ENCODE assay signal across 8 cellular contexts in the genomic region with DNA sequence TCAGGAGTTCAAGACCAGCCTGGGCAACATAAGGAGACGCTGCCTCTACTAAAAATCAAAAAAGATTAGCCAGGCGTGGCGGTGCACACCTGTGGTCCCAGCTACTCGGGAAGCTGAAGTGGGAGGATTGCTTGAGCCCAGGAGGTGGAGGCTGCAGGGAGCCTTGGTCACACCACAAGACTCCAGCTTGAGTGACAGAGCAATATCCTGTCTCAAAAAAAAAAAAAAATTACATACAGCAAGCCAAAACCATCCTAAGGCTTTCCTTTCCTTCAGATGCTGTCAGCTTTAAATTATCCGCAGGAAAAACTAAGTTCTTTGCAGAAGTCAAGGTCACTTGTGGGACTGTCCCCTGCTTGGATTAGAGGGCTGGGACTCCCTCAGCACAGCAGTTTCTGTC. TPM values are rescaled to one million over a fixed set of nuclear protein-coding genes. Genes with fewer than 3 reads are reported as not detected.
A peak's percentile ranks its signal among the peaks of the same experiment; 100 is the strongest.
DNase-seq lines count a peak whose midpoint lies in the region; ATAC-seq and TF ChIP-seq lines count a peak whose summit lies in the region.

No MANE protein-coding gene starts in this region.

- H3K27ac ChIP-seq in stomach: peak overlapping the region in 4 of 5 donors; percentile 94 to 98 (median 97)
- H3K27ac ChIP-seq in aorta (ENCODE audit: low read depth in 1 of 2, low read length in 2 of 2): no peak overlapping the region

- CTCF ChIA-PET in activated CD8-positive, alpha-beta T cell treated with anti-CD3 and anti-CD28 coated beads, Interleukin-2, amount 10 ng/mL, durations not matched to agents 7 days and 5 days (lab: Charles Lee): interaction anchor here (0.5 to 3.0 kb wide), 12 partner anchors 7 to 329 kb away, joined by 3 to 14 read pairs (median 4); a partner anchor contains a TSS

- TF ChIP-seq EP300 in stomach (IDR thresholded peaks at IDR 0.05): no peak

- POLR2A ChIA-PET in activated CD8-positive, alpha-beta T cell treated with anti-CD3 and anti-CD28 coated beads, Interleukin-2, amount 10 ng/mL, durations not matched to agents 7 days and 5 days (lab: Charles Lee): interaction anchor here (0.6 to 1.4 kb wide), 6 partner anchors 10 to 330 kb away, joined by 3 to 5 read pairs (median 3); a partner anchor contains a TSS

- TF ChIP-seq POLR2A in stomach (IDR thresholded peaks at IDR 0.05): no peak

- H3K27me3 Mint-ChIP-seq in T-helper 1 cell treated with Interleukin-12 subunit alpha and Interleukin-12 subunit beta and Interleukin-4 antibody, amounts not matched to agents 30 μg/mL and 1 μg/mL, for 36 hours (ENCODE audit: low read depth): no peaks in the 10 kb centered on the region
- no peaks in the 10 kb centered on the region for H3K27me3 Mint-ChIP-seq in activated CD8-positive, alpha-beta T cell treated with anti-CD3 and anti-CD28 coated beads, Interleukin-2, amount 10 ng/mL, durations not matched to agents 7 days and 5 days (ENCODE audit: low read depth)

- intact Hi-C loops in stomach (cut with DNase I; ENCODE audit: low total_unique reads): no loop called here
- intact Hi-C loops in aorta (cut with DNase I): no loop called here

- TF ChIP-seq CTCF in stomach (IDR thresholded peaks at IDR 0.05): no peak

- H3K36me3 ChIP-seq in stomach (peaks cover 0 to 36% (median 24%) of the 10 kb centered on the region in 4 donors), aorta (ENCODE audit: control insufficient read depth in 1 of 2, insufficient read depth in 2 of 2, low read length in 1 of 2) (no peaks in the 10 kb centered on the region)

- H3K27me3 ChIP-seq in stomach: no peaks in the 10 kb centered on the region
- no peaks in the 10 kb centered on the region for H3K27me3 ChIP-seq in aorta (ENCODE audit: control insufficient read depth in 1 of 2, insufficient read depth in 2 of 2, low read length in 1 of 2)

- H3K4me3 Mint-ChIP-seq in T-helper 1 cell treated with Interleukin-12 subunit alpha and Interleukin-12 subunit beta and Interleukin-4 antibody, amounts not matched to agents 30 μg/mL and 1 μg/mL, for 36 hours: peak overlapping the region; percentile 96
- peak overlapping the region; percentile 97 for H3K4me3 Mint-ChIP-seq in activated CD8-positive, alpha-beta T cell treated with anti-CD3 and anti-CD28 coated beads, Interleukin-2, amount 10 ng/mL, durations not matched to agents 7 days and 5 days

- H3K4me1 ChIP-seq in stomach: peaks cover 40 to 79% (median 57%) of the 10 kb centered on the region in 4 donors
- H3K4me1 ChIP-seq in aorta (ENCODE audit: control insufficient read depth in 1 of 2, insufficient read depth in 2 of 2, low read length in 2 of 2): peaks cover 0 to 2% of the 10 kb centered on the region in 2 donors

- H3K9me3 ChIP-seq in iPS-18c (ENCODE audit: control insufficient read depth, insufficient read depth, low read length) (no peaks in the 10 kb centered on the region), stomach (no peaks in the 10 kb centered on the region), aorta (ENCODE audit: control insufficient read depth, low read length) (no peaks in the 10 kb centered on the region)

- H3K4me3 ChIP-seq in iPS-18c (ENCODE audit: insufficient read depth, low read depth, low read length) (peak overlapping the region; percentile 78; the same call in 1 of the 2 replicates), stomach (peak overlapping the region; percentile 83 to 91 (median 88)), aorta (ENCODE audit: low read length in 2 of 2) (no peak overlapping the region)

- peaks cover 16% of the 10 kb centered on the region for H3K36me3 Mint-ChIP-seq in T-helper 1 cell treated with Interleukin-12 subunit alpha and Interleukin-12 subunit beta and Interleukin-4 antibody, amounts not matched to agents 30 μg/mL and 1 μg/mL, for 36 hours (ENCODE audit: low read depth)
- peaks cover 47% of the 10 kb centered on the region for H3K36me3 Mint-ChIP-seq in activated CD8-positive, alpha-beta T cell treated with anti-CD3 and anti-CD28 coated beads, Interleukin-2, amount 10 ng/mL, durations not matched to agents 7 days and 5 days (ENCODE audit: low read depth)

- no peak for ATAC-seq in activated CD8-positive, alpha-beta T cell treated with anti-CD3 and anti-CD28 coated beads, Interleukin-2, amount 10 ng/mL, durations not matched to agents 7 days and 5 days
- no peak for ATAC-seq in HG03342 (IDR thresholded peaks at IDR 0.05; ENCODE audit: unreplicated experiment)
- ATAC-seq in aorta (ENCODE audit: low FRiP score): no peak

- H3K9me3 Mint-ChIP-seq in T-helper 1 cell treated with Interleukin-12 subunit alpha and Interleukin-12 subunit beta and Interleukin-4 antibody, amounts not matched to agents 30 μg/mL and 1 μg/mL, for 36 hours: no peaks in the 10 kb centered on the region
- H3K9me3 Mint-ChIP-seq in activated CD8-positive, alpha-beta T cell treated with anti-CD3 and anti-CD28 coated beads, Interleukin-2, amount 10 ng/mL, durations not matched to agents 7 days and 5 days (ENCODE audit: insufficient read depth): no peaks in the 10 kb centered on the region

- H3K4me1 Mint-ChIP-seq in T-helper 1 cell treated with Interleukin-12 subunit alpha and Interleukin-12 subunit beta and Interleukin-4 antibody, amounts not matched to agents 30 μg/mL and 1 μg/mL, for 36 hours (ENCODE audit: low read depth): peaks cover 36% of the 10 kb centered on the region
- peaks cover 52% of the 10 kb centered on the region for H3K4me1 Mint-ChIP-seq in activated CD8-positive, alpha-beta T cell treated with anti-CD3 and anti-CD28 coated beads, Interleukin-2, amount 10 ng/mL, durations not matched to agents 7 days and 5 days (ENCODE audit: low read depth)

- 68 to 76% (median 74%) methylated on average over 5 of the region's 5 CpGs for WGBS in stomach, 5 donors
- 73 to 74% methylated on average over 5 of the region's 5 CpGs for WGBS in aorta, 2 donors

- peak overlapping the region; percentile 91 for H3K27ac Mint-ChIP-seq in T-helper 1 cell treated with Interleukin-12 subunit alpha and Interleukin-12 subunit beta and Interleukin-4 antibody, amounts not matched to agents 30 μg/mL and 1 μg/mL, for 36 hours
- H3K27ac Mint-ChIP-seq in activated CD8-positive, alpha-beta T cell treated with anti-CD3 and anti-CD28 coated beads, Interleukin-2, amount 10 ng/mL, durations not matched to agents 7 days and 5 days: peak overlapping the region; percentile 91

- DNase-seq in T-helper 1 cell (no peak), stomach (no peak), NCI-H187 (lab: John Stamatoyannopoulos, UW) (no peak), aorta (no peak)
- DNase-seq in activated CD8-positive, alpha-beta T cell treated with anti-CD3 and anti-CD28 coated beads, Interleukin-2, amount 10 ng/mL, durations not matched to agents 7 days and 5 days: peak; percentile 25

RNA-seq across cellular contexts. Expression of a gene that starts 1.3 kb away (rescaled TPM):
- 100 to 1,000 TPM; 218 to 228 TPM for total RNA-seq in activated CD8-positive, alpha-beta T cell treated with anti-CD3 and anti-CD28 coated beads, Interleukin-2, amount 10 ng/mL, durations not matched to agents 7 days and 5 days
- total RNA-seq in stomach (100 to 1,000 TPM; 109 to 174 (median 135) TPM), aorta (100 to 1,000 TPM; 103 to 104 TPM)
- polyA plus RNA-seq in stomach (10 to 100 TPM; 51.9 to 63.7 (median 55.4) TPM), aorta (10 to 100 TPM; 49.5 to 56.3 TPM)

RNA-seq across cellular contexts. Expression of a gene that starts 17.0 kb away (rescaled TPM):
- total RNA-seq in activated CD8-positive, alpha-beta T cell treated with anti-CD3 and anti-CD28 coated beads, Interleukin-2, amount 10 ng/mL, durations not matched to agents 7 days and 5 days: 100 to 1,000 TPM; 112 to 113 TPM
- total RNA-seq in stomach: 100 to 1,000 TPM in 1 of 5 donors, 10 to 100 TPM in 4; 39.7 to 112 (median 94.1) TPM
- 100 to 1,000 TPM in 1 of 3 donors, 10 to 100 TPM in 2; 71.0 to 105 (median 73.9) TPM for polyA plus RNA-seq in stomach
- 10 to 100 TPM; 72.2 to 92.0 TPM for total RNA-seq in aorta
- 100 to 1,000 TPM in 1 of 2 donors, 10 to 100 TPM in 1; 96.2 to 149 TPM for polyA plus RNA-seq in aorta

RNA-seq across cellular contexts. Expression of a gene that starts 32.1 kb away (rescaled TPM):
- total RNA-seq in activated CD8-positive, alpha-beta T cell treated with anti-CD3 and anti-CD28 coated beads, Interleukin-2, amount 10 ng/mL, durations not matched to agents 7 days and 5 days: 10 to 100 TPM; 19.6 to 19.7 TPM
- total RNA-seq in stomach (10 to 100 TPM in 2 of 5 donors, 1 to 10 TPM in 3; 6.8 to 86.4 (median 9.4) TPM), aorta (10 to 100 TPM; 11.1 to 11.2 TPM)
- polyA plus RNA-seq in stomach (10 to 100 TPM in 1 of 3 donors, 1 to 10 TPM in 2; 4.4 to 10.1 (median 7.0) TPM), aorta (10 to 100 TPM; 11.9 to 18.9 TPM)

RNA-seq across cellular contexts. Expression of a gene that starts 35.0 kb away (rescaled TPM):
- total RNA-seq in activated CD8-positive, alpha-beta T cell treated with anti-CD3 and anti-CD28 coated beads, Interleukin-2, amount 10 ng/mL, durations not matched to agents 7 days and 5 days: 10 to 100 TPM; 61.8 to 63.7 TPM
- 100 to 1,000 TPM in 2 of 5 donors, 10 to 100 TPM in 3; 41.7 to 146 (median 49.3) TPM for total RNA-seq in stomach
- 10 to 100 TPM in 1 of 3 donors, 1 to 10 TPM in 2; 4.9 to 28.4 (median 9.5) TPM for polyA plus RNA-seq in stomach
- total RNA-seq in aorta: 10 to 100 TPM; 40.1 to 83.5 TPM
- 10 to 100 TPM in 1 of 2 donors, 1 to 10 TPM in 1; 6.1 to 73.2 TPM for polyA plus RNA-seq in aorta

RNA-seq across cellular contexts. Expression of a gene that starts 39.9 kb away (rescaled TPM):
- total RNA-seq in activated CD8-positive, alpha-beta T cell treated with anti-CD3 and anti-CD28 coated beads, Interleukin-2, amount 10 ng/mL, durations not matched to agents 7 days and 5 days: 1 to 10 TPM; 3.5 to 3.7 TPM
- total RNA-seq in stomach: 1 to 10 TPM in 1 of 5 donors, not detected in 4; 1.1 TPM
- polyA plus RNA-seq in stomach: 1 to 10 TPM in 1 of 3 donors, under 1 TPM in 1, not detected in 1; 0.56 to 1.9 TPM
- total RNA-seq in aorta: under 1 TPM in 1 of 2 donors, not detected in 1; 0.52 TPM
- not detected for polyA plus RNA-seq in aorta

Comparison
In these comparisons a context has a peak if more than half of its experiments do, and no peak if none do; other contexts are left out.
1. H3K4me3 ChIP-seq: peak in iPS-18c (single experiment) and stomach (4 of 4); none in aorta (0 of 2).
2. H3K27ac ChIP-seq: peak in stomach (4 of 5); none in aorta (0 of 2).